In the genomic region with DNA sequence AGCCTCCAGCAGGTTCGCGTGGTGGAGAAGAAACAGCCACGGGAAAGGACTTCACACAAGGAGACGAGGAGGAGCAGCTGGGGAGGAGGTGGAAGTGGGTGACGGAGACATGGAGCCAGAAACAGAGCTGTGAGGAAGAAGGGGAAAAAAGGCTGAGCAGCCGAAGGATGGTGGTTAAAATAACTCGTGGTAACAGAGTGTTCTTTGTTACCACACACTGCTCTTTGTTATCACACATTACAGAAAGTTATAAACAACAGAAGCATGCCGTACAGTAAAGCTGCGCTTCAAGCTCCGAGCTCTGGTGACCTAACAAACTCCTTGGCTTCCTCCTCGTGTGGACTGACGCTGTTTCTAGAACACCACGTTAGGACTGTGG, we compare ENCODE assay signal across 16 cellular contexts.
DNase-seq lines count a peak whose midpoint lies in the region; ATAC-seq and TF ChIP-seq lines count a peak whose summit lies in the region.
"Had no signal": no experiment of that assay in that cellular context is flagged by ENCODE, and none has a peak within 500 bp of the region (broad histone marks: within the 10 kb centered on the region; RNA-seq: fewer than 3 reads in every experiment).

No MANE protein-coding gene starts in this region.

- no peaks in the 10 kb centered on the region for H3K36me3 Mint-ChIP-seq in immature natural killer cell

- DNase-seq in SK-MEL-5 (ENCODE audit: low read depth, low spot score) (peak; percentile 87), fibroblast of pulmonary artery (ENCODE audit: low read depth) (peak; percentile 91), middle frontal gyrus (ENCODE audit: extremely low spot score, low spot score) (peak; percentile 39), superior temporal gyrus (ENCODE audit: extremely low spot score) (peak; percentile 78), immature natural killer cell (no peak), NCI-H526 (lab: John Stamatoyannopoulos, UW) (no peak)
- DNase-seq: activated CD8-positive, alpha-beta T cell treated with anti-CD3 and anti-CD28 coated beads, Interleukin-2, amount 10 ng/mL, durations not matched to agents 7 days and 5 days; activated gamma-delta T cell treated with Interleukin-2 at 50 U/mL for 16 hours; CD4-positive, alpha-beta T cell; NCI-H2227 treated with DMSO at 0.1 percent for 48 hours; PC-9; stimulated activated CD4-positive, alpha-beta T cell treated with anti-CD3 and anti-CD28 coated beads, Interleukin-4, amount 100 ng/mL, for 4 hours; T-helper 9 cell had no signal

- H3K4me3 Mint-ChIP-seq in immature natural killer cell: peak overlapping the region in 2 of 5 donors; percentile 11 to 61
- H3K4me3 Mint-ChIP-seq: activated CD8-positive, alpha-beta T cell treated with anti-CD3 and anti-CD28 coated beads, Interleukin-2, amount 10 ng/mL, durations not matched to agents 7 days and 5 days; CD4-positive, alpha-beta T cell had no signal

- in situ Hi-C loops in SK-MEL-5 (cut with HindIII; ENCODE audit: low pct_unique_long_range_greater_than_20kb, low sequenced_read_pairs): no loop called here

- H3K4me1 Mint-ChIP-seq in immature natural killer cell: peaks cover 0 to 43% of the 10 kb centered on the region in 2 donors

- H3K9me3 Mint-ChIP-seq in immature natural killer cell: no peaks in the 10 kb centered on the region
- H3K9me3 Mint-ChIP-seq: CD4-positive, alpha-beta T cell had no signal

- H3K4me3 ChIP-seq in fibroblast of pulmonary artery (replicated peaks; ENCODE audit: low read depth, low read length): peak overlapping the region; percentile 34
- H3K4me3 ChIP-seq: PC-9, prostate gland had no signal

- no peak for ATAC-seq in HG03354 (IDR thresholded peaks at IDR 0.05; ENCODE audit: poor library complexity, severe bottlenecking, unreplicated experiment)
- no peak for ATAC-seq in GM18907 (IDR thresholded peaks at IDR 0.05; ENCODE audit: unreplicated experiment)
- ATAC-seq: activated CD8-positive, alpha-beta T cell treated with anti-CD3 and anti-CD28 coated beads, Interleukin-2, amount 10 ng/mL, durations not matched to agents 7 days and 5 days had no signal

- peaks cover 0 to 7% (median 4%) of the 10 kb centered on the region in 3 donors for H3K27me3 Mint-ChIP-seq in immature natural killer cell (ENCODE audit: low read depth in 3 of 3)

- no peak for TF ChIP-seq CTCF in fibroblast of pulmonary artery (IDR thresholded peaks at IDR 0.05; ENCODE audit: low read length, missing control alignments)

- H3K27ac Mint-ChIP-seq in immature natural killer cell: peak overlapping the region in 1 of 6 donors; percentile 21
- H3K27ac Mint-ChIP-seq: activated CD8-positive, alpha-beta T cell treated with anti-CD3 and anti-CD28 coated beads, Interleukin-2, amount 10 ng/mL, durations not matched to agents 7 days and 5 days; CD4-positive, alpha-beta T cell had no signal

Comparison
In these comparisons a context has a peak if more than half of its experiments do, and no peak if none do; other contexts are left out.
1. DNase-seq: peak in SK-MEL-5 (single experiment), fibroblast of pulmonary artery (single experiment), middle frontal gyrus (single experiment) and superior temporal gyrus (single experiment); none in immature natural killer cell (0 of 3) and NCI-H526 (0 of 2).